ENCODE assay signal across 2 cellular contexts in genomic region chr3:31536417-31536991, GRCh38.
A peak's percentile ranks its signal among the peaks of the same experiment; 100 is the strongest.
TF ChIP-seq lines count a peak whose summit lies in the region.

No MANE protein-coding gene starts in this region.

TF ChIP-seq in HepG2, 621 proteins besides CTCF, POLR2A, EP300 and RAD21 (continued from another document):
- TF ChIP-seq, protein P1, sequence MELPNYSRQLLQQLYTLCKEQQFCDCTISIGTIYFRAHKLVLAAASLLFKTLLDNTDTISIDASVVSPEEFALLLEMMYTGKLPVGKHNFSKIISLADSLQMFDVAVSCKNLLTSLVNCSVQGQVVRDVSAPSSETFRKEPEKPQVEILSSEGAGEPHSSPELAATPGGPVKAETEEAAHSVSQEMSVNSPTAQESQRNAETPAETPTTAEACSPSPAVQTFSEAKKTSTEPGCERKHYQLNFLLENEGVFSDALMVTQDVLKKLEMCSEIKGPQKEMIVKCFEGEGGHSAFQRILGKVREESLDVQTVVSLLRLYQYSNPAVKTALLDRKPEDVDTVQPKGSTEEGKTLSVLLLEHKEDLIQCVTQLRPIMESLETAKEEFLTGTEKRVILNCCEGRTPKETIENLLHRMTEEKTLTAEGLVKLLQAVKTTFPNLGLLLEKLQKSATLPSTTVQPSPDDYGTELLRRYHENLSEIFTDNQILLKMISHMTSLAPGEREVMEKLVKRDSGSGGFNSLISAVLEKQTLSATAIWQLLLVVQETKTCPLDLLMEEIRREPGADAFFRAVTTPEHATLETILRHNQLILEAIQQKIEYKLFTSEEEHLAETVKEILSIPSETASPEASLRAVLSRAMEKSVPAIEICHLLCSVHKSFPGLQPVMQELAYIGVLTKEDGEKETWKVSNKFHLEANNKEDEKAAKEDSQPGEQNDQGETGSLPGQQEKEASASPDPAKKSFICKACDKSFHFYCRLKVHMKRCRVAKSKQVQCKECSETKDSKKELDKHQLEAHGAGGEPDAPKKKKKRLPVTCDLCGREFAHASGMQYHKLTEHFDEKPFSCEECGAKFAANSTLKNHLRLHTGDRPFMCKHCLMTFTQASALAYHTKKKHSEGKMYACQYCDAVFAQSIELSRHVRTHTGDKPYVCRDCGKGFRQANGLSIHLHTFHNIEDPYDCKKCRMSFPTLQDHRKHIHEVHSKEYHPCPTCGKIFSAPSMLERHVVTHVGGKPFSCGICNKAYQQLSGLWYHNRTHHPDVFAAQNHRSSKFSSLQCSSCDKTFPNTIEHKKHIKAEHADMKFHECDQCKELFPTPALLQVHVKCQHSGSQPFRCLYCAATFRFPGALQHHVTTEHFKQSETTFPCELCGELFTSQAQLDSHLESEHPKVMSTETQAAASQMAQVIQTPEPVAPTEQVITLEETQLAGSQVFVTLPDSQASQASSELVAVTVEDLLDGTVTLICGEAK (IDR thresholded peaks at IDR 0.05), result no peak
- TF ChIP-seq, protein P1 (CRISPR knock-in tag; IDR thresholded peaks at IDR 0.05), result no peak
- TF ChIP-seq ZFP90 (CRISPR knock-in tag; IDR thresholded peaks at IDR 0.05; ENCODE audit: borderline replicate concordance), result no peak
- peak; percentile 76 for TF ChIP-seq ATF7 (IDR thresholded peaks at IDR 0.05)
- no peak for TF ChIP-seq ATF7 (CRISPR knock-in tag; IDR thresholded peaks at IDR 0.05)
- 0 out of 2 replicates have a peak, but pooled peaks have one; percentile 20 for TF ChIP-seq CREM (IDR thresholded peaks at IDR 0.05)
- no peak for TF ChIP-seq CREM (CRISPR knock-in tag; IDR thresholded peaks at IDR 0.05)
- TF ChIP-seq REXO4 (CRISPR knock-in tag; IDR thresholded peaks at IDR 0.05; ENCODE audit: borderline replicate concordance), result no peak
- no peak for TF ChIP-seq MAF1 (CRISPR knock-in tag; IDR thresholded peaks at IDR 0.05; ENCODE audit: borderline replicate concordance)
- peak; percentile 94 for TF ChIP-seq CREB1 (IDR thresholded peaks at IDR 0.05)
- no peak for TF ChIP-seq CREB1 (CRISPR knock-in tag; IDR thresholded peaks at IDR 0.05)
- TF ChIP-seq GMEB1 (CRISPR knock-in tag; IDR thresholded peaks at IDR 0.05; ENCODE audit: borderline replicate concordance), result no peak
- no peak for TF ChIP-seq DNMT3B (CRISPR knock-in tag; conservative IDR thresholded peaks at IDR 0.05)
TF ChIP-seq in HepG2: peak in this region for 3.

TF ChIP-seq in HEK293T, 16 proteins besides CTCF, POLR2A, EP300 and RAD21 (continued from another document):
- TF ChIP-seq, protein P2, sequence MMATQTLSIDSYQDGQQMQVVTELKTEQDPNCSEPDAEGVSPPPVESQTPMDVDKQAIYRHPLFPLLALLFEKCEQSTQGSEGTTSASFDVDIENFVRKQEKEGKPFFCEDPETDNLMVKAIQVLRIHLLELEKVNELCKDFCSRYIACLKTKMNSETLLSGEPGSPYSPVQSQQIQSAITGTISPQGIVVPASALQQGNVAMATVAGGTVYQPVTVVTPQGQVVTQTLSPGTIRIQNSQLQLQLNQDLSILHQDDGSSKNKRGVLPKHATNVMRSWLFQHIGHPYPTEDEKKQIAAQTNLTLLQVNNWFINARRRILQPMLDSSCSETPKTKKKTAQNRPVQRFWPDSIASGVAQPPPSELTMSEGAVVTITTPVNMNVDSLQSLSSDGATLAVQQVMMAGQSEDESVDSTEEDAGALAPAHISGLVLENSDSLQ (IDR thresholded peaks at IDR 0.05), result no peak
- TF ChIP-seq SP1 (IDR thresholded peaks at IDR 0.05), result no peak
- TF ChIP-seq NFRKB (IDR thresholded peaks at IDR 0.05), result no peak
- no peak for TF ChIP-seq ZNF384 (IDR thresholded peaks at IDR 0.05)
- TF ChIP-seq FOXM1 (IDR thresholded peaks at IDR 0.05; ENCODE audit: borderline replicate concordance), result no peak
